In genomic region chr1:78096976-78097375, GRCh38 we compare ENCODE assay signal across 22 cellular contexts. TPM values are rescaled to one million over a fixed set of nuclear protein-coding genes. Genes with fewer than 3 reads are reported as not detected.
DNase-seq lines count a peak whose midpoint lies in the region; ATAC-seq, FAIRE-seq and TF ChIP-seq lines count a peak whose summit lies in the region.
"Had no signal": no experiment of that assay in that cellular context is flagged by ENCODE, and none has a peak within 500 bp of the region (broad histone marks: within the 10 kb centered on the region; RNA-seq: fewer than 3 reads in every experiment).

No MANE protein-coding gene starts in this region.

- H3K9me3 ChIP-seq in right lobe of liver: no peaks in the 10 kb centered on the region
- no peaks in the 10 kb centered on the region for H3K9me3 ChIP-seq in HepG2 (ENCODE audit: low read length)
- H3K9me3 ChIP-seq in testis: no peaks in the 10 kb centered on the region
- H3K9me3 ChIP-seq: BLaER1, heart right ventricle, neutrophil, uterus had no signal

- intact Hi-C loops in right lobe of liver (cut with DNase I): no loop called here
- intact Hi-C loops in HepG2 (cut with micrococcal nuclease; ENCODE audit: unreplicated experiment): no loop called here
- intact Hi-C loops in testis (cut with DNase I; ENCODE audit: low total_unique reads): no loop called here

- no TSS peak for BruUV-seq in HepG2 (replicated peaks; lab: Mats Ljungman, UMichigan)

- H3K4me3 ChIP-seq in right lobe of liver (no peak overlapping the region), HepG2 (replicated peaks in 1 of 3; ENCODE audit: insufficient read depth in 1 of 3, low read depth in 2 of 3, low read length in 3 of 3) (no peak overlapping the region), testis (no peak overlapping the region)
- H3K4me3 ChIP-seq: BLaER1, heart right ventricle, PC-9, uterus had no signal

- H3K4me1 ChIP-seq in right lobe of liver: no peaks in the 10 kb centered on the region
- no peaks in the 10 kb centered on the region for H3K4me1 ChIP-seq in HepG2 (ENCODE audit: insufficient read depth, low read length)
- H3K4me1 ChIP-seq in testis: no peaks in the 10 kb centered on the region
- H3K4me1 ChIP-seq: BLaER1, uterus had no signal

- DNase-seq in right lobe of liver (no peak), HepG2 (ENCODE audit: low spot score) (no peak), epithelial cell of prostate (ENCODE audit: low read depth, low spot score) (no peak), middle frontal gyrus (ENCODE audit: extremely low spot score, low spot score) (peak; percentile 27), testis (peak; percentile 31), NCI-H128 (lab: John Stamatoyannopoulos, UW; ENCODE audit: unreplicated experiment) (no peak)
- no peak for DNase-seq in stimulated activated naive CD4-positive, alpha-beta T cell (lab: John Stamatoyannopoulos, UW)
- DNase-seq: activated CD4-positive, alpha-beta T cell treated with anti-CD3 and anti-CD28 coated beads, Interleukin-2, amount 10 ng/mL, durations not matched to agents 7 days and 5 days; activated naive CD4-positive, alpha-beta T cell treated with anti-CD3 and anti-CD28 coated beads, Interleukin-2, amount 50 U/mL, for 16 hours; DND-41; heart right ventricle; left ventricle myocardium superior; NCI-H1105 treated with DMSO at 0.1 percent for 48 hours; NCI-H2107; NCI-H510A; PC-9; uterus; WERI-Rb-1 had no signal

- ATAC-seq in right lobe of liver (peak; percentile 27 to 62 (median 38)), HepG2 (no peak), HG03108 (IDR thresholded peaks at IDR 0.05; ENCODE audit: unreplicated experiment) (no peak)
- ATAC-seq: left ventricle myocardium superior had no signal

- H3K79me2 ChIP-seq in HepG2 (ENCODE audit: insufficient read depth, low read length): no peaks in the 10 kb centered on the region

- TF ChIP-seq EP300 in HepG2 (IDR thresholded peaks at IDR 0.05; ENCODE audit: low read depth in 2 of 2, low read length in 2 of 2) (no peak), HepG2 (CRISPR knock-in tag; IDR thresholded peaks at IDR 0.05; ENCODE audit: borderline replicate concordance) (no peak)

- 44% methylated on average over 1 of the region's 1 CpG for WGBS in right lobe of liver (ENCODE audit: insufficient coverage, low coverage, low lambda C conversion rate, missing lambda C conversion rate)
- 100% methylated on average over 1 of the region's 1 CpG for WGBS in HepG2 (ENCODE audit: low lambda C conversion rate)
- 48 to 61% methylated on average over 1 of the region's 1 CpG for WGBS in testis, 2 donors

- H3K27me3 ChIP-seq in right lobe of liver (no peaks in the 10 kb centered on the region), HepG2 (ENCODE audit: control insufficient read depth in 1 of 2, insufficient read depth in 2 of 2, low read length in 2 of 2) (no peaks in the 10 kb centered on the region), testis (no peaks in the 10 kb centered on the region)
- H3K27me3 ChIP-seq: BLaER1, heart right ventricle, neutrophil, uterus had no signal

- H2AFZ ChIP-seq in HepG2 (ENCODE audit: low read length): no peak overlapping the region
- H2AFZ ChIP-seq: PC-9 had no signal

- POLR2A ChIA-PET in HepG2 (lab: Yijun Ruan, JAX): no interaction called here

- H3K9ac ChIP-seq in HepG2 (ENCODE audit: insufficient read depth, low read depth, low read length): no peak overlapping the region
- H3K9ac ChIP-seq: BLaER1 had no signal

- TF ChIP-seq POLR2A in right lobe of liver (IDR thresholded peaks at IDR 0.05): no peak
- no peak for TF ChIP-seq POLR2A in HepG2 (IDR thresholded peaks at IDR 0.05; ENCODE audit: insufficient read depth in 1 of 2, low read depth in 2 of 2, low read length in 2 of 2)
- no peak for TF ChIP-seq POLR2A in testis (IDR thresholded peaks at IDR 0.05)

- no peak for TF ChIP-seq CTCF in right lobe of liver (IDR thresholded peaks at IDR 0.05)
- TF ChIP-seq CTCF in HepG2 (CRISPR knock-in tag; IDR thresholded peaks at IDR 0.05): no peak
- no peak for TF ChIP-seq CTCF in testis (IDR thresholded peaks at IDR 0.05)

- in situ Hi-C loops in HepG2 (cut with HindIII; ENCODE audit: extremely low pct_ligation_motif_present, low pct_unique_long_range_greater_than_20kb): no loop called here

- TF ChIP-seq RAD21 in HepG2 (CRISPR knock-in tag; IDR thresholded peaks at IDR 0.05): no peak

- CTCF ChIA-PET in HepG2 (lab: Yijun Ruan, JAX; ENCODE audit: low intra/inter-chr PET ratio, low total read pairs): no interaction called here

- H3K27ac ChIP-seq in right lobe of liver: no peak overlapping the region
- H3K27ac ChIP-seq in HepG2 (ENCODE audit: extremely low read length, insufficient read depth, low read length): no peak overlapping the region
- H3K27ac ChIP-seq in epithelial cell of prostate: peak overlapping the region; percentile 70
- no peak overlapping the region for H3K27ac ChIP-seq in testis
- H3K27ac ChIP-seq: BLaER1, neutrophil, PC-9, WERI-Rb-1 had no signal

- H4K20me1 ChIP-seq in HepG2 (ENCODE audit: insufficient read depth, low read length): no peaks in the 10 kb centered on the region
- H4K20me1 ChIP-seq: BLaER1 had no signal

- H3K36me3 ChIP-seq in right lobe of liver (no peaks in the 10 kb centered on the region), HepG2 (replicated peaks in 1 of 2; ENCODE audit: control insufficient read depth in 1 of 2, insufficient read depth in 2 of 2, low read length in 2 of 2) (no peaks in the 10 kb centered on the region; a peak in 1 of 5 replicates), testis (ENCODE audit: low read depth, missing control alignments) (no peaks in the 10 kb centered on the region)
- H3K36me3 ChIP-seq: BLaER1, neutrophil, uterus, WERI-Rb-1 had no signal

- no peak overlapping the region for H3K4me2 ChIP-seq in HepG2 (ENCODE audit: low read depth, low read length)
- H3K4me2 ChIP-seq: BLaER1, PC-9 had no signal

- FAIRE-seq in HepG2 (lab: Jason Lieb, UNC): no peak

TF ChIP-seq in HepG2, 621 proteins besides CTCF, POLR2A, EP300 and RAD21 (continues in another document):
- TF ChIP-seq SKI (IDR thresholded peaks at IDR 0.05; ENCODE audit: partially characterized antibody): no peak

RNA-seq across cellular contexts. Expression of gene GIPC2, which starts 51.2 kb away (rescaled TPM):
- total RNA-seq in right lobe of liver (1 to 10 TPM; 4.7 to 9.8 (median 7.0) TPM), HepG2 (2016; rRNA removed; fragmentation: Illumina TruSeq; extraction: Trizol) (21.6 and 39.7 TPM in 2 replicates), testis (1 to 10 TPM; 2.0 to 2.4 TPM)
- 2.0 and 2.2 TPM in 2 replicates for total RNA-seq in HepG2 (2016; cell fraction: cytosol; rRNA removed; fragmentation: Illumina TruSeq; extraction: Trizol; ENCODE audit: low read depth)
- 22.5 and 39.5 TPM in 2 replicates for total RNA-seq in HepG2 (2016; cell fraction: insoluble cytoplasmic fraction; rRNA removed; fragmentation: Illumina TruSeq; extraction: Trizol)
- 8.3 and 9.4 TPM in 2 replicates for total RNA-seq in HepG2 (2016; cell fraction: membrane; rRNA removed; fragmentation: Illumina TruSeq; extraction: Trizol)
- total RNA-seq in HepG2 (2016; cell fraction: nucleus; rRNA removed; fragmentation: Illumina TruSeq; extraction: Trizol): 21.2 and 21.7 TPM in 2 replicates
- polyA plus RNA-seq in HepG2 (2011; rRNA removed) (5.1 and 6.1 TPM in 2 replicates), testis (ENCODE audit: insufficient read depth, low read depth, low replicate concordance) (1.9 TPM)
- 2.9 and 4.8 TPM in 2 replicates for polyA plus RNA-seq in HepG2 (2011; cell fraction: cytosol; rRNA removed)
- 2.7 and 4.2 TPM in 2 replicates for polyA plus RNA-seq in HepG2 (2011; cell fraction: nucleus; rRNA removed)
- polyA plus RNA-seq in HepG2 (2012): 10.6 and 16.9 TPM in 2 replicates
- polyA plus RNA-seq in HepG2 (2016; cell fraction: cytosol; fragmentation: Illumina TruSeq; extraction: Trizol; ENCODE audit: low read depth): 1.9 and 2.2 TPM in 2 replicates
- 39.5 and 45.6 TPM in 2 replicates for polyA plus RNA-seq in HepG2 (2016; cell fraction: insoluble cytoplasmic fraction; fragmentation: Illumina TruSeq; extraction: Trizol; ENCODE audit: low read depth)
- polyA plus RNA-seq in HepG2 (2016; cell fraction: membrane; fragmentation: Illumina TruSeq; extraction: Trizol; ENCODE audit: low read depth): 6.7 and 7.1 TPM in 2 replicates
- polyA plus RNA-seq in HepG2 (2016; cell fraction: nucleus; fragmentation: Illumina TruSeq; extraction: Trizol; ENCODE audit: insufficient read depth, low read depth): 14.6 and 15.7 TPM in 2 replicates
- polyA minus RNA-seq in HepG2 (2011; rRNA and poly(A)+ RNA removed; ENCODE audit: low replicate concordance): 3.5 TPM in 1 of 2 replicates, not detected in the other
- polyA minus RNA-seq in HepG2 (2011; cell fraction: cytosol; rRNA and poly(A)+ RNA removed): 6.9 and 7.6 TPM in 2 replicates
- 27.6 and 32.6 TPM in 2 replicates for polyA minus RNA-seq in HepG2 (2011; cell fraction: nucleus; rRNA and poly(A)+ RNA removed)
- total RNA-seq: A673 had no signal

Comparison
In these comparisons a context has a peak if more than half of its experiments do, and no peak if none do; other contexts are left out.
1. ATAC-seq: peak in right lobe of liver (4 of 4); none in HepG2 (single experiment) and HG03108 (single experiment).
2. DNase-seq: peak in middle frontal gyrus (single experiment) and testis (single experiment); none in right lobe of liver (0 of 3), HepG2 (single experiment), epithelial cell of prostate (single experiment), NCI-H128 (single experiment) and stimulated activated naive CD4-positive, alpha-beta T cell (0 of 6).